Comparison of ENCODE assay signal across 1 cellular context in genomic region chr17:47810200-47810821, GRCh38.
A peak's percentile ranks its signal among the peaks of the same experiment; 100 is the strongest.
TF ChIP-seq lines count a peak whose summit lies in the region.

No MANE protein-coding gene starts in this region.

TF ChIP-seq in HepG2, 621 proteins besides CTCF, POLR2A, EP300 and RAD21 (continues in another document):
- TF ChIP-seq ZBTB46 (CRISPR knock-in tag; IDR thresholded peaks at IDR 0.05; ENCODE audit: borderline replicate concordance) (no peak), MIXL1 (CRISPR knock-in tag; IDR thresholded peaks at IDR 0.05) (no peak), ZBTB33 (CRISPR knock-in tag; IDR thresholded peaks at IDR 0.05) (peak; percentile 22; the same call in 1 of the 2 replicates), THAP8 (CRISPR knock-in tag; IDR thresholded peaks at IDR 0.05; ENCODE audit: borderline replicate concordance) (no peak), RERE (CRISPR knock-in tag; IDR thresholded peaks at IDR 0.05; ENCODE audit: low read depth) (peak; percentile 65; the same call in 1 of the 2 replicates), ARID5B (CRISPR knock-in tag; IDR thresholded peaks at IDR 0.05) (0 out of 2 replicates have a peak, but pooled peaks have one; percentile 20), BHLHE40 (IDR thresholded peaks at IDR 0.05; ENCODE audit: low read length) (no peak), SALL2 (CRISPR knock-in tag; IDR thresholded peaks at IDR 0.05) (no peak), MXD3 (CRISPR knock-in tag; IDR thresholded peaks at IDR 0.05) (no peak), TBP (CRISPR knock-in tag; IDR thresholded peaks at IDR 0.05) (no peak), ZNF644 (CRISPR knock-in tag; IDR thresholded peaks at IDR 0.05; ENCODE audit: low read depth) (no peak), ZFP36L2 (CRISPR knock-in tag; IDR thresholded peaks at IDR 0.05) (no peak), KDM6A (CRISPR knock-in tag; IDR thresholded peaks at IDR 0.05; ENCODE audit: low read depth) (no peak), RELA (CRISPR knock-in tag; IDR thresholded peaks at IDR 0.05) (no peak), HMGXB3 (CRISPR knock-in tag; IDR thresholded peaks at IDR 0.05; ENCODE audit: borderline replicate concordance) (0 out of 2 replicates have a peak, but pooled peaks have one; percentile 27), TCF7 (IDR thresholded peaks at IDR 0.05; ENCODE audit: low read depth) (peak; percentile 82), NR2F1 (CRISPR knock-in tag; IDR thresholded peaks at IDR 0.05) (peak in 1 of 2 experiments; percentile 57; a peak in 1 of 4 replicates), JUNB (CRISPR knock-in tag; IDR thresholded peaks at IDR 0.05; ENCODE audit: borderline replicate concordance) (peak; percentile 88), SALL1 (CRISPR knock-in tag; IDR thresholded peaks at IDR 0.05) (no peak), TBX3 (IDR thresholded peaks at IDR 0.05; ENCODE audit: borderline replicate concordance) (peak; percentile 53; the same call in 1 of the 2 replicates), MTF1 (CRISPR knock-in tag; IDR thresholded peaks at IDR 0.05) (no peak), NFE2 (CRISPR knock-in tag; IDR thresholded peaks at IDR 0.05) (peak; percentile 16; the same call in 1 of the 2 replicates), CSRNP1 (CRISPR knock-in tag; IDR thresholded peaks at IDR 0.05) (no peak), NR2F2 (IDR thresholded peaks at IDR 0.05; ENCODE audit: borderline replicate concordance, low read depth) (peak; percentile 67; the same call in 1 of the 2 replicates), MAFF (IDR thresholded peaks at IDR 0.05; ENCODE audit: low read depth, low read length) (peak; percentile 98), TEAD3 (CRISPR knock-in tag; optimal IDR thresholded peaks at IDR 0.05; ENCODE audit: borderline replicate concordance) (peak; percentile 11), FOXA3 (CRISPR knock-in tag; IDR thresholded peaks at IDR 0.05) (peak; percentile 30; the same call in 1 of the 2 replicates), FOSL2 (CRISPR knock-in tag; IDR thresholded peaks at IDR 0.05) (peak; percentile 98), NFE2L2 (IDR thresholded peaks at IDR 0.05; ENCODE audit: low read length) (peak; percentile 81), ZNF709 (CRISPR knock-in tag; IDR thresholded peaks at IDR 0.05) (no peak), PRMT3 (CRISPR knock-in tag; IDR thresholded peaks at IDR 0.05; ENCODE audit: borderline replicate concordance, low read depth) (no peak), MAFK (conservative IDR thresholded peaks at IDR 0.05 in 1 of 2, IDR thresholded peaks at IDR 0.05 in 1 of 2; ENCODE audit: low read length in 2 of 2) (peak; percentile 98), SAP130 (CRISPR knock-in tag; IDR thresholded peaks at IDR 0.05; ENCODE audit: low read depth) (peak; percentile 32; the same call in 1 of the 2 replicates), NR2F6 (IDR thresholded peaks at IDR 0.05) (peak; percentile 84), NR2F6 (CRISPR knock-in tag; IDR thresholded peaks at IDR 0.05) (peak; percentile 53; the same call in 1 of the 2 replicates), ZNF205 (CRISPR knock-in tag; IDR thresholded peaks at IDR 0.05) (no peak), IKZF5 (CRISPR knock-in tag; IDR thresholded peaks at IDR 0.05) (no peak), ZNF567 (CRISPR knock-in tag; IDR thresholded peaks at IDR 0.05; ENCODE audit: borderline replicate concordance) (no peak), FOXA1 (IDR thresholded peaks at IDR 0.05) (no peak), FOXA1 (CRISPR knock-in tag; IDR thresholded peaks at IDR 0.05) (peak; percentile 47; the same call in 1 of the 2 replicates), RARA (CRISPR knock-in tag; IDR thresholded peaks at IDR 0.05) (peak; percentile 35)
